32 cellular contexts compared by ENCODE assay signal in the genomic region with DNA sequence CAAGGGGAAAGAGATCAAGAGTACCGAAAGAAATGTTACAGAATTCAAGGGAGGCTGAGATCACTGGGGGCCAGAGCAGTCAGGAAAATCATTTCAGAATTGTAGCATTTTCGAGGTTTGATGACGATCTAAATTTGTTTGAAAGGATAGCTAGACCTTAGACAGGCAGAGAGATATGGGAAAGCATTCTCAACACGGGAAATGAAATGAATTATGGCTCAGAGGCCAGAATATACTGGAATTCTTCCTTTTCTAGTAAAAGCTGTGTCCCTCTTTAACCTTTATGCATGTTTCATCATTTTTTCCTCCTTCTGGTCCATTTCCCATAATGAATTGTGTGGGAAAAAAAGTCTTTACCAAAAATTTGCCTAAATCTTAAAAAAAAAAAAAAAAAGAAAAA.
"Had no signal": no experiment of that assay in that cellular context is flagged by ENCODE, and none has a peak within 500 bp of the region (broad histone marks: within the 10 kb centered on the region; RNA-seq: fewer than 3 reads in every experiment).

No MANE protein-coding gene starts in this region.

- DNase-seq: activated B cell treated with CpG ODN at 0.5 μM for 24 hours; activated CD4-positive, alpha-beta memory T cell treated with anti-CD3 and anti-CD28 coated beads for 36 hours; activated CD4-positive, alpha-beta T cell treated with anti-CD3 and anti-CD28 coated beads for 48 hours; activated CD4-positive, alpha-beta T cell treated with anti-CD3 and anti-CD28 coated beads, Interleukin-2, amount 50 U/mL, for 1 hour; activated CD8-positive, alpha-beta memory T cell treated with anti-CD3 and anti-CD28 coated beads, Interleukin-2, amount 10 ng/mL, durations not matched to agents 7 days and 5 days; activated CD8-positive, alpha-beta memory T cell treated with anti-CD3 and anti-CD28 coated beads, Interleukin-2, amount 50 U/mL, for 4 hours; activated CD8-positive, alpha-beta T cell treated with anti-CD3 and anti-CD28 coated beads, Interleukin-2, amount 10 ng/mL, durations not matched to agents 7 days and 5 days; activated effector memory CD4-positive, alpha-beta T cell treated with anti-CD3 and anti-CD28 coated beads, Interleukin-2, amount 50 U/mL, for 16 hours; activated naive CD4-positive, alpha-beta T cell treated with anti-CD3 and anti-CD28 coated beads for 36 hours; activated naive CD8-positive, alpha-beta T cell treated with anti-CD3 and anti-CD28 coated beads for 36 hours; activated naive CD8-positive, alpha-beta T cell treated with anti-CD3 and anti-CD28 coated beads, Interleukin-2, amount 50 U/mL, for 24 hours; activated T-cell treated with anti-CD3 and anti-CD28 coated beads, Interleukin-2, amount 50 U/mL, for 1 hour; activated T-cell treated with anti-CD3 and anti-CD28 coated beads, Interleukin-2, amount 50 U/mL, for 48 hours; central memory CD4-positive, alpha-beta T cell; cerebellar nuclear complex; colonic mucosa; effector CD8-positive, alpha-beta T cell; foreskin keratinocyte; gastrocnemius medialis; glutamatergic neuron; heart left ventricle; T-helper 1 cell; T-helper 17 cell; T1000; WERI-Rb-1 had no signal

- H3K4me1 ChIP-seq: ascending aorta, breast epithelium, colonic mucosa, gastrocnemius medialis, heart left ventricle had no signal

- H3K36me3 ChIP-seq: ascending aorta, breast epithelium, cardiac muscle cell, colonic mucosa, gastrocnemius medialis, heart left ventricle, WERI-Rb-1 had no signal

- H3K27ac ChIP-seq: ascending aorta, breast epithelium, cardiac muscle cell, colonic mucosa, epithelial cell of prostate, foreskin keratinocyte, gastrocnemius medialis, heart left ventricle, WERI-Rb-1 had no signal

- H3K4me3 ChIP-seq: ascending aorta, breast epithelium, cardiac muscle cell, colonic mucosa, gastrocnemius medialis, heart left ventricle had no signal

- FAIRE-seq: endometrium, endothelial cell of umbilical vein had no signal

- ATAC-seq: activated CD4-positive, CD25-positive, alpha-beta regulatory T cell treated with anti-CD3 and anti-CD28 coated beads, Interleukin-2, amount 50 U/mL, for 24 hours; activated CD8-positive, alpha-beta memory T cell treated with anti-CD3 and anti-CD28 coated beads, Interleukin-2, amount 10 ng/mL, durations not matched to agents 7 days and 5 days; activated CD8-positive, alpha-beta T cell treated with anti-CD3 and anti-CD28 coated beads, Interleukin-2, amount 10 ng/mL, durations not matched to agents 7 days and 5 days; activated naive CD8-positive, alpha-beta T cell treated with anti-CD3 and anti-CD28 coated beads, Interleukin-2, amount 50 U/mL, for 24 hours; foreskin keratinocyte; gastrocnemius medialis; heart left ventricle; T-helper 17 cell had no signal

- H3K9me3 ChIP-seq: ascending aorta, breast epithelium, colonic mucosa, gastrocnemius medialis, heart left ventricle had no signal

- H3K27me3 ChIP-seq: ascending aorta, breast epithelium, colonic mucosa, foreskin keratinocyte, gastrocnemius medialis had no signal
